In the genomic region with DNA sequence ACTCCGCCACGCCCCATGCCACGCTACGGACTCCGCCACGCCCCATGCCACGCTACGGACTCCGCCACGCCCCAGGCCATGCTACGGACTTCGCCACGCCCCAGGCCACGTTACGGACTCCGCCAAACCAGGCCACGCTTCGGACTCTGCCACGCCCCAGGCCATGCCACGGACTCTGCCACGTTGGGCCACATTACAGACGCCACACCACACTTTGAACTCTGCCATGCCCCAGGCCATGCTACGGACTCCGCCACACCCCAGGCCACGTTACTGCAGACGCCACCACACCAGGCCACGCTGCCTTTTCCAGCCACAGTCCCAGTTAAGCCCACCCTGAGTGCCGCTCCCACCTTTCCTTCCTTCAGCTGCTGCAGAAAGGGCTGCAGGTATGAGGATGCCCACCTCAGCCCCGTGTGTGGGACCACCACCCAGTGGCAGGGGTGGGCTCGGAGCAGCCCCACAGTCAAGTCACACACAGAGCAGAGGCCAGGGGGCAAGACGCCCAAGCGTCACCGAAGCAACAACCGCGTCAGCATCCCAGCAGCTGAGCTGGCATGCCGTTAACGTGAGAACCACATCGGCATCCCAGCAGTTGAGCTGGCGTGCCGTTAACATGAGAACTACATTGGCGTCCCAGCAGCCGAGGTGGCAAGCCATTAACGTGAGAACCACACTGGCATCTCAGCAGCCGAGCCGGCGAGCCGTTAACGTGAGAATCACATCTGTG, we compare ENCODE assay signal across 18 cellular contexts.
"Had no signal": no experiment of that assay in that cellular context is flagged by ENCODE, and none has a peak within 500 bp of the region (broad histone marks: within the 10 kb centered on the region; RNA-seq: fewer than 3 reads in every experiment).

No MANE protein-coding gene starts in this region.

- H3K36me3 ChIP-seq: cardiac muscle cell, colonic mucosa, prostate gland had no signal

- H3K27me3 ChIP-seq: cardiac muscle cell, colonic mucosa, right lobe of liver, spleen, transverse colon had no signal

- H3K9me3 Mint-ChIP-seq: T-helper 1 cell treated with Interleukin-12 subunit alpha and Interleukin-12 subunit beta and Interleukin-4 antibody, amounts not matched to agents 30 μg/mL and 1 μg/mL, for 36 hours had no signal

- H3K27me3 Mint-ChIP-seq: activated CD4-positive, alpha-beta T cell treated with anti-CD3 and anti-CD28 coated beads, Interleukin-2, amount 10 ng/mL, durations not matched to agents 24 days and 14 days; activated naive CD8-positive, alpha-beta T cell; naive thymus-derived CD4-positive, alpha-beta T cell had no signal

- H3K9me3 ChIP-seq: colonic mucosa, prostate gland, right lobe of liver, spleen, transverse colon had no signal

- H3K4me3 Mint-ChIP-seq: activated CD4-positive, alpha-beta T cell treated with anti-CD3 and anti-CD28 coated beads, Interleukin-2, amount 10 ng/mL, durations not matched to agents 24 days and 14 days; activated naive CD8-positive, alpha-beta T cell; naive thymus-derived CD4-positive, alpha-beta T cell; T-helper 1 cell treated with Interleukin-12 subunit alpha and Interleukin-12 subunit beta and Interleukin-4 antibody, amounts not matched to agents 30 μg/mL and 1 μg/mL, for 36 hours; WTC11 had no signal

- H3K36me3 Mint-ChIP-seq: activated naive CD8-positive, alpha-beta T cell had no signal

- DNase-seq: activated CD4-positive, alpha-beta T cell treated with anti-CD3 and anti-CD28 coated beads, Interleukin-2, amount 10 ng/mL, durations not matched to agents 24 days and 14 days; activated T-cell treated with anti-CD3 and anti-CD28 coated beads for 4 hours; anterior cingulate cortex; colonic mucosa; effector CD8-positive, alpha-beta T cell; naive thymus-derived CD4-positive, alpha-beta T cell; occipital lobe; spleen; stimulated activated CD4-positive, alpha-beta T cell treated with anti-CD3 and anti-CD28 coated beads, Interleukin-1b, Interleukin-23, amount 100 ng/mL, for 48 hours; stimulated activated naive CD4-positive, alpha-beta T cell; substantia nigra; transverse colon had no signal

- H3K4me1 ChIP-seq: colonic mucosa, prostate gland, right lobe of liver, transverse colon had no signal

- H3K27ac ChIP-seq: colonic mucosa, prostate gland, right lobe of liver, spleen, transverse colon had no signal

- ATAC-seq: naive thymus-derived CD4-positive, alpha-beta T cell; right lobe of liver; WTC11 had no signal

- H3K4me3 ChIP-seq: cardiac muscle cell, colonic mucosa, prostate gland, right lobe of liver, spleen, transverse colon had no signal

- H3K27ac Mint-ChIP-seq: activated CD4-positive, alpha-beta T cell treated with anti-CD3 and anti-CD28 coated beads, Interleukin-2, amount 10 ng/mL, durations not matched to agents 24 days and 14 days; activated naive CD8-positive, alpha-beta T cell; T-helper 1 cell treated with Interleukin-12 subunit alpha and Interleukin-12 subunit beta and Interleukin-4 antibody, amounts not matched to agents 30 μg/mL and 1 μg/mL, for 36 hours had no signal
